ENCODE assay signal across 28 cellular contexts in the genomic region with DNA sequence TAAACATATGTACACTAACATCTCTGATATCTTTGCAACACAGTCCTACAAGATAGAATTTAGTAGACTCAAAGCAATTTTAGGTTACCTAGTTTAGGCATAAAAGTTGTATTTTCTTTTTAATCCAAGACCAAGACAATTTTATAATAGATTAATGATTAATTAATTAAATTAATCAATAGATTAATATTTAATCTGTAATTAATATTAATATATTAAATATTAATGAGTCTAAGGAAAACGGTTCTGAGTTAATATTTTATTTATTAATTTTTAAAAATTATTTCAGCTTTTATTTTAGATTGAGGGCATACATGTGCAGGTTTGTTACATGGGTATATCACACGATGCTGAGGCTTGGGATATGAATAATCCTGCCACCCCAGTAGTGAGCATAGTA.
"Had no signal": no experiment of that assay in that cellular context is flagged by ENCODE, and none has a peak within 500 bp of the region (broad histone marks: within the 10 kb centered on the region; RNA-seq: fewer than 3 reads in every experiment).

No MANE protein-coding gene starts in this region.

- H3K9me3 ChIP-seq: ovary, psoas muscle, right lobe of liver, sigmoid colon, stomach, thoracic aorta, thyroid gland, tibial nerve, upper lobe of left lung, vagina had no signal

- H3K27ac Mint-ChIP-seq: nephron; neural progenitor cell; progenitor cell of endocrine pancreas; stimulated activated effector memory CD8-positive, alpha-beta T cell treated with anti-CD3 and anti-CD28 coated beads, Interleukin-12 subunit alpha, Interleukin-12 subunit beta, amount 100 ng/mL, for 72 hours; stimulated activated naive B cell treated with anti-CD40 and anti-IgM and Interleukin-4, amounts not matched to agents 10 μg/mL and 1 μg/mL and 100 μg/mL, for 72 hours; stimulated activated naive CD8-positive, alpha-beta T cell treated with anti-CD3 and anti-CD28 coated beads, Interleukin-15, Interleukin-2, amounts not matched to agents 100 ng/mL and 50 ng/mL, for 24 hours had no signal

- H3K27me3 ChIP-seq: neural progenitor cell, ovary, right lobe of liver, sigmoid colon, stomach, thyroid gland, tibial nerve, upper lobe of left lung, vagina had no signal

- DNase-seq: occipital lobe; ovary; posterior cingulate gyrus; psoas muscle; right cardiac atrium; right lobe of liver; sigmoid colon; small intestine; stimulated activated CD4-positive, alpha-beta T cell treated with anti-CD3 and anti-CD28 coated beads, Interleukin-15, amount 100 ng/mL, for 24 hours; stimulated activated CD4-positive, alpha-beta T cell treated with anti-CD3 and anti-CD28 coated beads, Interleukin-2, amount 100 ng/mL, for 24 hours; stimulated activated CD4-positive, alpha-beta T cell treated with anti-CD3 and anti-CD28 coated beads, Interleukin-2, amount 100 ng/mL, for 48 hours; stimulated activated CD4-positive, alpha-beta T cell treated with anti-CD3 and anti-CD28 coated beads, Interleukin-4, amount 100 ng/mL, for 24 hours; stimulated activated naive B cell treated with anti-CD40 and anti-IgM and Interleukin-4, amounts not matched to agents 10 μg/mL and 1 μg/mL and 100 μg/mL, for 72 hours; stimulated activated naive CD4-positive, alpha-beta T cell treated with Interleukin-2 at 50 U/mL for 16 hours; stomach; thyroid gland; trophoblast cell; upper lobe of left lung had no signal

- H3K36me3 ChIP-seq: neural progenitor cell, ovary, thoracic aorta, vagina had no signal

- H3K4me1 Mint-ChIP-seq: nephron had no signal

- H3K9ac ChIP-seq: neural progenitor cell, parathyroid adenoma had no signal

- H3K4me1 ChIP-seq: parathyroid adenoma, psoas muscle, right lobe of liver, sigmoid colon, stomach, thyroid gland, tibial nerve, upper lobe of left lung, vagina had no signal

- H3K4me3 ChIP-seq: neural progenitor cell, ovary, psoas muscle, right lobe of liver, sigmoid colon, stomach, thoracic aorta, thyroid gland, tibial nerve, upper lobe of left lung, vagina had no signal

- H3K27me3 Mint-ChIP-seq: progenitor cell of endocrine pancreas; stimulated activated naive B cell treated with anti-CD40 and anti-IgM and Interleukin-4, amounts not matched to agents 10 μg/mL and 1 μg/mL and 100 μg/mL, for 72 hours; stimulated activated naive CD8-positive, alpha-beta T cell treated with anti-CD3 and anti-CD28 coated beads, Interleukin-15, Interleukin-2, amounts not matched to agents 100 ng/mL and 50 ng/mL, for 24 hours had no signal

- H3K4me2 ChIP-seq: neural progenitor cell had no signal

- H3K9me3 Mint-ChIP-seq: nephron; neural progenitor cell; stimulated activated effector memory CD8-positive, alpha-beta T cell treated with anti-CD3 and anti-CD28 coated beads, Interleukin-12 subunit alpha, Interleukin-12 subunit beta, amount 100 ng/mL, for 72 hours; stimulated activated naive B cell treated with anti-CD40 and anti-IgM and Interleukin-4, amounts not matched to agents 10 μg/mL and 1 μg/mL and 100 μg/mL, for 72 hours; stimulated activated naive CD8-positive, alpha-beta T cell treated with anti-CD3 and anti-CD28 coated beads, Interleukin-15, Interleukin-2, amounts not matched to agents 100 ng/mL and 50 ng/mL, for 24 hours had no signal

- H3K36me3 Mint-ChIP-seq: neural progenitor cell; stimulated activated effector memory CD8-positive, alpha-beta T cell treated with anti-CD3 and anti-CD28 coated beads, Interleukin-12 subunit alpha, Interleukin-12 subunit beta, amount 100 ng/mL, for 72 hours had no signal

- H3K79me2 ChIP-seq: parathyroid adenoma had no signal

- H3K27ac ChIP-seq: neural progenitor cell, ovary, parathyroid adenoma, psoas muscle, right lobe of liver, sigmoid colon, stomach, thoracic aorta, thyroid gland, tibial nerve, upper lobe of left lung, vagina had no signal

- H3K4me3 Mint-ChIP-seq: nephron; neural progenitor cell; stimulated activated effector memory CD8-positive, alpha-beta T cell treated with anti-CD3 and anti-CD28 coated beads, Interleukin-12 subunit alpha, Interleukin-12 subunit beta, amount 100 ng/mL, for 72 hours; stimulated activated naive B cell treated with anti-CD40 and anti-IgM and Interleukin-4, amounts not matched to agents 10 μg/mL and 1 μg/mL and 100 μg/mL, for 72 hours; stimulated activated naive CD8-positive, alpha-beta T cell treated with anti-CD3 and anti-CD28 coated beads, Interleukin-15, Interleukin-2, amounts not matched to agents 100 ng/mL and 50 ng/mL, for 24 hours had no signal

- ATAC-seq: psoas muscle; right cardiac atrium; stimulated activated effector memory CD8-positive, alpha-beta T cell treated with anti-CD3 and anti-CD28 coated beads, Interleukin-12 subunit alpha, Interleukin-12 subunit beta, amount 100 ng/mL, for 72 hours; stimulated activated naive B cell treated with anti-CD40 and anti-IgM and Interleukin-4, amounts not matched to agents 10 μg/mL and 1 μg/mL and 100 μg/mL, for 72 hours had no signal

- FAIRE-seq: small intestine, urothelium cell line had no signal

- H2AFZ ChIP-seq: neural progenitor cell, parathyroid adenoma had no signal
